In the genomic region with DNA sequence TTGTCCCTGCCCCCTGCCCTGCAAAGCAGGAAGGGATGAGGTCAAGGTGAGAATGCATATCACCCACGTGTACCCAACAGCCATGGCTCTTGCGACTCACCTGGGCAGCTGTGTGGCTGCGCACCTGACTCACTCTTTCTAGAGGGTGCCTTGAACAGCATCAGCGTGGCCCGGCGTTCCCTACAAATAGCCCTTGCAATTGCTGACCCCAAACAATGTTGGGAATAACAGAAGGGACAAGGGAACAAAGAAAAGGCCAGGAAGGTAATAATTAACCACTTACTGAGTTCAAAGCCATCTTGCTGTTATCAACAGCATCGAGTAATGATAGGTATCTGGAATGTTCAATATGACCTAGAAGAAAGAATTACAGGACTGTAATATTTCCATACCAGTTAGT, we compare ENCODE assay signal across 1 cellular context.
A peak's percentile ranks its signal among the peaks of the same experiment; 100 is the strongest.
TF ChIP-seq lines count a peak whose summit lies in the region.

No MANE protein-coding gene starts in this region.

TF ChIP-seq in HepG2, 621 proteins besides CTCF, POLR2A, EP300 and RAD21 (continues in another document):
- TF ChIP-seq HNF1B (CRISPR knock-in tag; IDR thresholded peaks at IDR 0.05) (0 out of 2 replicates have a peak, but pooled peaks have one; percentile 35), TRIM24 (CRISPR knock-in tag; IDR thresholded peaks at IDR 0.05) (no peak), MAF1 (CRISPR knock-in tag; IDR thresholded peaks at IDR 0.05; ENCODE audit: borderline replicate concordance) (no peak), PHF21A (CRISPR knock-in tag; IDR thresholded peaks at IDR 0.05) (peak; percentile 34; the same call in 1 of the 2 replicates), ZNF543 (CRISPR knock-in tag; IDR thresholded peaks at IDR 0.05) (no peak), ZFAT (CRISPR knock-in tag; conservative IDR thresholded peaks at IDR 0.05) (no peak), NR2F1 (CRISPR knock-in tag; IDR thresholded peaks at IDR 0.05) (no peak), SOX13 (IDR thresholded peaks at IDR 0.05) (no peak), SOX13 (CRISPR knock-in tag; conservative IDR thresholded peaks at IDR 0.05 in 1 of 2, IDR thresholded peaks at IDR 0.05 in 1 of 2) (peak in 1 of 2 experiments; percentile 92; a peak in 2 of 4 replicates), HNRNPL (IDR thresholded peaks at IDR 0.05; ENCODE audit: low read depth, low read length) (no peak), NCOA2 (CRISPR knock-in tag; IDR thresholded peaks at IDR 0.05) (0 out of 2 replicates have a peak, but pooled peaks have one; percentile 29), ZNF441 (CRISPR knock-in tag; IDR thresholded peaks at IDR 0.05; ENCODE audit: borderline replicate concordance) (no peak), SOX6 (IDR thresholded peaks at IDR 0.05) (no peak), SOX6 (CRISPR knock-in tag; IDR thresholded peaks at IDR 0.05) (peak; percentile 68; the same call in 1 of the 2 replicates), HNF4A (CRISPR knock-in tag; IDR thresholded peaks at IDR 0.05) (0 out of 2 replicates have a peak, but pooled peaks have one; percentile 5), ZNF687 (CRISPR knock-in tag; IDR thresholded peaks at IDR 0.05) (peak; percentile 40), ZNF709 (CRISPR knock-in tag; IDR thresholded peaks at IDR 0.05) (no peak), RBFOX2 (IDR thresholded peaks at IDR 0.05; ENCODE audit: low read depth, low read length) (no peak), ZNF501 (CRISPR knock-in tag; IDR thresholded peaks at IDR 0.05) (no peak), ZBTB25 (CRISPR knock-in tag; IDR thresholded peaks at IDR 0.05) (no peak), MEIS2 (CRISPR knock-in tag; IDR thresholded peaks at IDR 0.05) (no peak), SOX5 (CRISPR knock-in tag; IDR thresholded peaks at IDR 0.05; ENCODE audit: borderline replicate concordance) (peak; percentile 82), HNF4G (IDR thresholded peaks at IDR 0.05; ENCODE audit: borderline replicate concordance, low read depth, low read length) (no peak), HNF4G (CRISPR knock-in tag; IDR thresholded peaks at IDR 0.05; ENCODE audit: borderline replicate concordance, low read depth) (no peak), GATAD2A (CRISPR knock-in tag; IDR thresholded peaks at IDR 0.05) (0 out of 2 replicates have a peak, but pooled peaks have one; percentile 6), TCF7 (IDR thresholded peaks at IDR 0.05; ENCODE audit: low read depth) (peak; percentile 28; the same call in 1 of the 2 replicates), TBX3 (IDR thresholded peaks at IDR 0.05; ENCODE audit: borderline replicate concordance) (no peak), SRF (IDR thresholded peaks at IDR 0.05; ENCODE audit: low read depth, low read length) (no peak), ZFP36L2 (CRISPR knock-in tag; IDR thresholded peaks at IDR 0.05) (no peak), PAXIP1 (CRISPR knock-in tag; conservative IDR thresholded peaks at IDR 0.05) (peak; percentile 45)
- TF ChIP-seq, protein P1, sequence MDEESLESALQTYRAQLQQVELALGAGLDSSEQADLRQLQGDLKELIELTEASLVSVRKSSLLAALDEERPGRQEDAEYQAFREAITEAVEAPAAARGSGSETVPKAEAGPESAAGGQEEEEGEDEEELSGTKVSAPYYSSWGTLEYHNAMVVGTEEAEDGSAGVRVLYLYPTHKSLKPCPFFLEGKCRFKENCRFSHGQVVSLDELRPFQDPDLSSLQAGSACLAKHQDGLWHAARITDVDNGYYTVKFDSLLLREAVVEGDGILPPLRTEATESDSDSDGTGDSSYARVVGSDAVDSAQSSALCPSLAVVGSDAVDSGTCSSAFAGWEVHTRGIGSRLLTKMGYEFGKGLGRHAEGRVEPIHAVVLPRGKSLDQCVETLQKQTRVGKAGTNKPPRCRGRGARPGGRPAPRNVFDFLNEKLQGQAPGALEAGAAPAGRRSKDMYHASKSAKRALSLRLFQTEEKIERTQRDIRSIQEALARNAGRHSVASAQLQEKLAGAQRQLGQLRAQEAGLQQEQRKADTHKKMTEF (CRISPR knock-in tag; IDR thresholded peaks at IDR 0.05), result no peak
- TF ChIP-seq, protein P2, sequence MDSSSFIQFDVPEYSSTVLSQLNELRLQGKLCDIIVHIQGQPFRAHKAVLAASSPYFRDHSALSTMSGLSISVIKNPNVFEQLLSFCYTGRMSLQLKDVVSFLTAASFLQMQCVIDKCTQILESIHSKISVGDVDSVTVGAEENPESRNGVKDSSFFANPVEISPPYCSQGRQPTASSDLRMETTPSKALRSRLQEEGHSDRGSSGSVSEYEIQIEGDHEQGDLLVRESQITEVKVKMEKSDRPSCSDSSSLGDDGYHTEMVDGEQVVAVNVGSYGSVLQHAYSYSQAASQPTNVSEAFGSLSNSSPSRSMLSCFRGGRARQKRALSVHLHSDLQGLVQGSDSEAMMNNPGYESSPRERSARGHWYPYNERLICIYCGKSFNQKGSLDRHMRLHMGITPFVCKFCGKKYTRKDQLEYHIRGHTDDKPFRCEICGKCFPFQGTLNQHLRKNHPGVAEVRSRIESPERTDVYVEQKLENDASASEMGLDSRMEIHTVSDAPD (CRISPR knock-in tag; IDR thresholded peaks at IDR 0.05), result no peak
- TF ChIP-seq, protein P3, sequence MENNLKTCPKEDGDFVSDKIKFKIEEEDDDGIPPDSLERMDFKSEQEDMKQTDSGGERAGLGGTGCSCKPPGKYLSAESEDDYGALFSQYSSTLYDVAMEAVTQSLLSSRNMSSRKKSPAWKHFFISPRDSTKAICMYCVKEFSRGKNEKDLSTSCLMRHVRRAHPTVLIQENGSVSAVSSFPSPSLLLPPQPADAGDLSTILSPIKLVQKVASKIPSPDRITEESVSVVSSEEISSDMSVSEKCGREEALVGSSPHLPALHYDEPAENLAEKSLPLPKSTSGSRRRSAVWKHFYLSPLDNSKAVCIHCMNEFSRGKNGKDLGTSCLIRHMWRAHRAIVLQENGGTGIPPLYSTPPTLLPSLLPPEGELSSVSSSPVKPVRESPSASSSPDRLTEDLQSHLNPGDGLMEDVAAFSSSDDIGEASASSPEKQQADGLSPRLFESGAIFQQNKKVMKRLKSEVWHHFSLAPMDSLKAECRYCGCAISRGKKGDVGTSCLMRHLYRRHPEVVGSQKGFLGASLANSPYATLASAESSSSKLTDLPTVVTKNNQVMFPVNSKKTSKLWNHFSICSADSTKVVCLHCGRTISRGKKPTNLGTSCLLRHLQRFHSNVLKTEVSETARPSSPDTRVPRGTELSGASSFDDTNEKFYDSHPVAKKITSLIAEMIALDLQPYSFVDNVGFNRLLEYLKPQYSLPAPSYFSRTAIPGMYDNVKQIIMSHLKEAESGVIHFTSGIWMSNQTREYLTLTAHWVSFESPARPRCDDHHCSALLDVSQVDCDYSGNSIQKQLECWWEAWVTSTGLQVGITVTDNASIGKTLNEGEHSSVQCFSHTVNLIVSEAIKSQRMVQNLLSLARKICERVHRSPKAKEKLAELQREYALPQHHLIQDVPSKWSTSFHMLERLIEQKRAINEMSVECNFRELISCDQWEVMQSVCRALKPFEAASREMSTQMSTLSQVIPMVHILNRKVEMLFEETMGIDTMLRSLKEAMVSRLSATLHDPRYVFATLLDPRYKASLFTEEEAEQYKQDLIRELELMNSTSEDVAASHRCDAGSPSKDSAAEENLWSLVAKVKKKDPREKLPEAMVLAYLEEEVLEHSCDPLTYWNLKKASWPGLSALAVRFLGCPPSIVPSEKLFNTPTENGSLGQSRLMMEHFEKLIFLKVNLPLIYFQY (CRISPR knock-in tag; IDR thresholded peaks at IDR 0.05; ENCODE audit: borderline replicate concordance), result no peak
- TF ChIP-seq, protein P4, sequence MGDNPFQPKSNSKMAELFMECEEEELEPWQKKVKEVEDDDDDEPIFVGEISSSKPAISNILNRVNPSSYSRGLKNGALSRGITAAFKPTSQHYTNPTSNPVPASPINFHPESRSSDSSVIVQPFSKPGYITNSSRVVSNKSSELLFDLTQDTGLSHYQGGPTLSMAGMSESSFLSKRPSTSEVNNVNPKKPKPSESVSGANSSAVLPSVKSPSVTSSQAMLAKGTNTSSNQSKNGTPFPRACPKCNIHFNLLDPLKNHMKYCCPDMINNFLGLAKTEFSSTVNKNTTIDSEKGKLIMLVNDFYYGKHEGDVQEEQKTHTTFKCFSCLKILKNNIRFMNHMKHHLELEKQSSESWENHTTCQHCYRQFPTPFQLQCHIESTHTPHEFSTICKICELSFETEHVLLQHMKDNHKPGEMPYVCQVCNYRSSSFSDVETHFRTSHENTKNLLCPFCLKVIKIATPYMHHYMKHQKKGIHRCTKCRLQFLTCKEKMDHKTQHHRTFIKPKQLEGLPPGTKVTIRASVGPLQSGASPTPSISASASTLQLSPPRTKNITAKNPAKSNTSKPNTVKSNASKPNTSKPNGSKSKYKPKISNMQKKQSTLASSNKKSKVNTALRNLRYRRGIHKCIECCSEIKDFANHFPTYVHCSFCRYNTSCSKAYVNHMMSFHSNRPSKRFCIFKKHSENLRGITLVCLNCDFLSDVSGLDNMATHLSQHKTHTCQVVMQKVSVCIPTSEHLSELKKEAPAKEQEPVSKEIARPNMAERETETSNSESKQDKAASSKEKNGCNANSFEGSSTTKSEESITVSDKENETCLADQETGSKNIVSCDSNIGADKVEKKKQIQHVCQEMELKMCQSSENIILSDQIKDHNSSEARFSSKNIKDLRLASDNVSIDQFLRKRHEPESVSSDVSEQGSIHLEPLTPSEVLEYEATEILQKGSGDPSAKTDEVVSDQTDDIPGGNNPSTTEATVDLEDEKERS (CRISPR knock-in tag; IDR thresholded peaks at IDR 0.05), result no peak
